16 cellular contexts compared by ENCODE assay signal in the genomic region with DNA sequence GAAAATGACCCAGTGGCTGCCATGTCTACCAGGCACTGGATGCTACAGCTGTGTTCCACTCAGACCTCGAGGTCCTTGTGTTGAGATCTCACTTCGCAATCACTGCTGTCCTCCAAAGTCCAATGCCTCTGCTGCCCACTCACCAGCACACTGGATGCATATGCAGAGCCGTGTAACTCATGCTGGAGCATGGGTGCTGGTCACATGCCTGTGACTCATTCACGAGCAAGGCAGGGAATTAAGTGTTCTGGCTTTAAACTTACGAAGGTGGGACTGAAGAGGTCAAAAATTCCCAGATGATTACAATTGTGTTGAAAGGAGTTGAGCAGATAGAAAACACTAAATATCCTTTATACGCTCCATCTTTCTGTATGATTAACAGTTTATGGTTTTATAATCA.
DNase-seq lines count a peak whose midpoint lies in the region; ATAC-seq, FAIRE-seq and TF ChIP-seq lines count a peak whose summit lies in the region.
"Had no signal": no experiment of that assay in that cellular context is flagged by ENCODE, and none has a peak within 500 bp of the region (broad histone marks: within the 10 kb centered on the region; RNA-seq: fewer than 3 reads in every experiment).

No MANE protein-coding gene starts in this region.

- DNase-seq in H54 (ENCODE audit: insufficient read length, low spot score) (peak; percentile 20), RWPE1 (ENCODE audit: low spot score) (peak; percentile 26), fibroblast of mammary gland (ENCODE audit: low read depth) (peak; percentile 76), skeletal muscle cell (ENCODE audit: low read depth) (peak; percentile 53), Right ventricle myocardium superior (no peak), HUDEP-2 (lab: John Stamatoyannopoulos, UW; ENCODE audit: unreplicated experiment in 76 of 76) (no peak), NCI-H69 (lab: John Stamatoyannopoulos, UW) (no peak)
- DNase-seq: aorta, NCI-H2029 treated with DMSO at 0.1 percent for 48 hours, NCI-H748 treated with DMSO at 0.1 percent for 48 hours, pancreas had no signal

- POLR2A ChIA-PET in RWPE1 (lab: Yijun Ruan, JAX; ENCODE audit: low non-redundant PET), result no interaction called here

- H3K27ac ChIP-seq in RWPE1, result no peak overlapping the region
- H3K27ac ChIP-seq: C4-2B, pancreas, SJSA1 had no signal

- ATAC-seq in Right ventricle myocardium superior (ENCODE audit: poor library complexity), result no peak
- ATAC-seq: activated T-helper 17 cell treated with anti-CD3 and anti-CD28 coated beads, Interleukin-2, amount 50 U/mL, for 72 hours; pancreas had no signal

- FAIRE-seq in H54 (lab: Jason Lieb, UNC), result peak; percentile 88
- FAIRE-seq: frontal cortex, islet of Langerhans, pancreas had no signal

- TF ChIP-seq CTCF in RWPE1 (conservative IDR thresholded peaks at IDR 0.05; ENCODE audit: low read depth) (no peak), fibroblast of mammary gland (conservative IDR thresholded peaks at IDR 0.05; ENCODE audit: control insufficient read depth, insufficient read depth, low read depth, low read length) (no peak)

- intact Hi-C loops in Right ventricle myocardium superior (cut with DNase I), result no loop called here

- H3K4me3 ChIP-seq in fibroblast of mammary gland (ENCODE audit: control insufficient read depth, low read depth, low read length), result no peak overlapping the region
- H3K4me3 ChIP-seq in skeletal muscle cell (ENCODE audit: low read depth, low read length), result no peak overlapping the region
- H3K4me3 ChIP-seq: pancreas, SJSA1 had no signal

- CTCF ChIA-PET in RWPE1 (lab: Yijun Ruan, JAX), result no interaction called here

- no peak for TF ChIP-seq POLR2A in H54 (IDR thresholded peaks at IDR 0.05; ENCODE audit: low read depth, low read length)

Comparison
In these comparisons a context has a peak if more than half of its experiments do, and no peak if none do; other contexts are left out.
1. DNase-seq: peak in H54 (single experiment), RWPE1 (single experiment), fibroblast of mammary gland (single experiment) and skeletal muscle cell (single experiment); none in Right ventricle myocardium superior (single experiment), HUDEP-2 (0 of 76) and NCI-H69 (single experiment).